21 cellular contexts compared by ENCODE assay signal in the genomic region with DNA sequence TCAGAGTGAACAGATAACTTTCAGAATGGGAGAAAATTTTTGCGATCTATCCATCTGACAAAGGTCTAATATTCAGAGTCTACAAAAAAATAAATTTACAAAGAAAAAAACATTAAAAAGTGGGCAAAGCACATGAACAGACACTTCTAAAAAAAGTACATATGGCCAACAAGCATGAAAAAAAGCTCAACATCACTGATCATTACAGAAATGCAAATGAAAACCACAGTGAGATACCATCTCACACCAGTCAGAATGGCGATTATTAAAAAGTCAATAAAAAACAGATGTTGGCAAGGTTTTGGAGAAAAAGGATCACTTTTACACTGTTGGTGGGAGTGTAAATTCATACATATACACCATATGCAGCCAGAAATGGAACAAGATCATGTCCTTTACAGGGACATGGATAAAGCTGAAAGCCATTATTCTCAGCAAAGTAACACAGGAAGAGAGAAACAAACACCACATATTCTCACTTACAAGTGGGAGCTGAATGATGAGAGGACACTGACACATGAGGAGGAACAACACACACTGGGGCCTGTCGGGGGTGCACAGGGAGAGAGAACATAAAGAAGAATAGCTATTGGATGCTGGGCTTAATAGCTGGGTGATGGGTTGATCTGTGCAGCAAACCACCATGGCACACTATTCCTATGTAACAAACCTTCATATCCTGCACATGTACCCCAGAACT. TPM values are rescaled to one million over a fixed set of nuclear protein-coding genes. Genes with fewer than 3 reads are reported as not detected.
DNase-seq lines count a peak whose midpoint lies in the region; ATAC-seq and TF ChIP-seq lines count a peak whose summit lies in the region.
"Had no signal": no experiment of that assay in that cellular context is flagged by ENCODE, and none has a peak within 500 bp of the region (broad histone marks: within the 10 kb centered on the region; RNA-seq: fewer than 3 reads in every experiment).

No MANE protein-coding gene starts in this region.

- H3K4me1 ChIP-seq in naive thymus-derived CD4-positive, alpha-beta T cell (ENCODE audit: control insufficient read depth in 2 of 2, insufficient read depth in 2 of 2, low read length in 2 of 2) = peaks cover 0 to 3% of the 10 kb centered on the region in 2 donors
- H3K4me1 ChIP-seq in sigmoid colon (no peaks in the 10 kb centered on the region), breast epithelium (no peaks in the 10 kb centered on the region)

- H3K27ac Mint-ChIP-seq in stimulated activated naive CD8-positive, alpha-beta T cell treated with anti-CD3 and anti-CD28 coated beads, Interleukin-15, Interleukin-2, amounts not matched to agents 100 ng/mL and 50 ng/mL, for 24 hours = peak overlapping the region; percentile 5
- H3K27ac Mint-ChIP-seq in naive thymus-derived CD4-positive, alpha-beta T cell = peak overlapping the region in 5 of 9 donors; percentile 5 to 84 (median 41)
- H3K27ac Mint-ChIP-seq: B cell, IgD-negative memory B cell had no signal

- CTCF ChIA-PET in naive thymus-derived CD4-positive, alpha-beta T cell (lab: Charles Lee) = interaction anchor here (2.2 kb wide), 1 partner anchor 854 kb away, joined by 6 read pairs; no protein-coding TSS in a partner anchor

- no peaks in the 10 kb centered on the region for H3K36me3 ChIP-seq in naive thymus-derived CD4-positive, alpha-beta T cell (ENCODE audit: control insufficient read depth in 2 of 3, insufficient read depth in 3 of 3, low read length in 3 of 3)
- H3K36me3 ChIP-seq in sigmoid colon (no peaks in the 10 kb centered on the region), breast epithelium (no peaks in the 10 kb centered on the region)

- POLR2A ChIA-PET in naive thymus-derived CD4-positive, alpha-beta T cell (lab: Charles Lee) = interaction anchor here (0.9 to 1.3 kb wide), 2 partner anchors 42 to 141 kb away, joined by 3 read pairs; partner anchors contain the start of gene ITM2A

- H3K27ac ChIP-seq in VCaP (peak overlapping the region; percentile 82), sigmoid colon (no peak overlapping the region), breast epithelium (no peak overlapping the region)
- no peak overlapping the region for H3K27ac ChIP-seq in naive thymus-derived CD4-positive, alpha-beta T cell (ENCODE audit: low read depth, low read length)
- H3K27ac ChIP-seq: HL-60 had no signal

- 82 to 87% methylated on average over 3 of the region's 3 CpGs for WGBS in sigmoid colon, 2 donors

- no peak overlapping the region for H3K4me3 ChIP-seq in naive thymus-derived CD4-positive, alpha-beta T cell (ENCODE audit: low read length)
- H3K4me3 ChIP-seq in sigmoid colon = no peak overlapping the region
- no peak overlapping the region for H3K4me3 ChIP-seq in breast epithelium

- H3K4me3 Mint-ChIP-seq in stimulated activated naive CD8-positive, alpha-beta T cell treated with anti-CD3 and anti-CD28 coated beads, Interleukin-15, Interleukin-2, amounts not matched to agents 100 ng/mL and 50 ng/mL, for 24 hours = no peak overlapping the region
- H3K4me3 Mint-ChIP-seq in naive thymus-derived CD4-positive, alpha-beta T cell = peak overlapping the region in 3 of 10 donors; percentile 0 to 35 (median 3)
- H3K4me3 Mint-ChIP-seq: B cell; CD4-positive, CD25-positive, alpha-beta regulatory T cell; IgD-negative memory B cell had no signal

- no peaks in the 10 kb centered on the region for H3K27me3 ChIP-seq in naive thymus-derived CD4-positive, alpha-beta T cell (ENCODE audit: control insufficient read depth in 2 of 2, insufficient read depth in 2 of 2, low read length in 2 of 2)
- no peaks in the 10 kb centered on the region for H3K27me3 ChIP-seq in sigmoid colon
- peaks cover 0 to 21% of the 10 kb centered on the region in 2 donors for H3K27me3 ChIP-seq in breast epithelium

- TF ChIP-seq POLR2A in sigmoid colon (IDR thresholded peaks at IDR 0.05) (no peak), breast epithelium (IDR thresholded peaks at IDR 0.05) (no peak)

- ATAC-seq in stimulated activated naive CD8-positive, alpha-beta T cell treated with anti-CD3 and anti-CD28 coated beads, Interleukin-15, Interleukin-2, amounts not matched to agents 100 U/mL and 50 U/mL, for 24 hours = no peak
- peak; percentile 29 for ATAC-seq in naive thymus-derived CD4-positive, alpha-beta T cell

- no peak for TF ChIP-seq EP300 in sigmoid colon (IDR thresholded peaks at IDR 0.05)

- peaks cover 27% of the 10 kb centered on the region for H3K4me1 Mint-ChIP-seq in stimulated activated naive CD8-positive, alpha-beta T cell treated with anti-CD3 and anti-CD28 coated beads, Interleukin-15, Interleukin-2, amounts not matched to agents 100 ng/mL and 50 ng/mL, for 24 hours (ENCODE audit: low read depth)
- peaks cover 19 to 53% (median 34%) of the 10 kb centered on the region in 7 donors for H3K4me1 Mint-ChIP-seq in naive thymus-derived CD4-positive, alpha-beta T cell

- intact Hi-C loops in naive thymus-derived CD4-positive, alpha-beta T cell (cut with micrococcal nuclease) = loop anchor here in 1 of 2 donors (10.0 kb wide), 1 partner anchor 654 kb away; no protein-coding TSS in a partner anchor
- intact Hi-C loops in sigmoid colon (cut with DNase I) = no loop called here
- intact Hi-C loops in breast epithelium (cut with DNase I; ENCODE audit: low total_unique reads) = no loop called here

- H3K36me3 Mint-ChIP-seq in stimulated activated naive CD8-positive, alpha-beta T cell treated with anti-CD3 and anti-CD28 coated beads, Interleukin-15, Interleukin-2, amounts not matched to agents 100 ng/mL and 50 ng/mL, for 24 hours (ENCODE audit: low read depth) = no peaks in the 10 kb centered on the region
- peaks cover 0 to 9% (median 0%) of the 10 kb centered on the region in 5 donors for H3K36me3 Mint-ChIP-seq in naive thymus-derived CD4-positive, alpha-beta T cell
- H3K36me3 Mint-ChIP-seq: CD4-positive, CD25-positive, alpha-beta regulatory T cell; IgD-negative memory B cell had no signal

- H3K9me3 Mint-ChIP-seq in stimulated activated naive CD8-positive, alpha-beta T cell treated with anti-CD3 and anti-CD28 coated beads, Interleukin-15, Interleukin-2, amounts not matched to agents 100 ng/mL and 50 ng/mL, for 24 hours = peaks cover 4% of the 10 kb centered on the region
- peaks cover 0 to 14% (median 4%) of the 10 kb centered on the region in 11 donors for H3K9me3 Mint-ChIP-seq in naive thymus-derived CD4-positive, alpha-beta T cell

- TF ChIP-seq CTCF in VCaP (conservative IDR thresholded peaks at IDR 0.05) (no peak), sigmoid colon (IDR thresholded peaks at IDR 0.05) (no peak), breast epithelium (IDR thresholded peaks at IDR 0.05) (no peak)

- no peak for DNase-seq in stimulated activated naive CD8-positive, alpha-beta T cell treated with anti-CD3 and anti-CD28 coated beads, Interleukin-15, Interleukin-2, amounts not matched to agents 100 U/mL and 50 U/mL, for 24 hours
- DNase-seq in naive thymus-derived CD4-positive, alpha-beta T cell = no peak
- DNase-seq in sigmoid colon = no peak
- no peak for DNase-seq in breast epithelium (ENCODE audit: low spot score in 2 of 2)
- DNase-seq in DMS79 treated with DMSO at 0.1 percent for 48 hours (lab: John Stamatoyannopoulos, UW) = no peak
- DNase-seq in stimulated activated naive CD4-positive, alpha-beta T cell (lab: John Stamatoyannopoulos, UW) = no peak
- DNase-seq: ACHN; CD4-positive, CD25-positive, alpha-beta regulatory T cell; DND-41; HCEC 1CT; NCI-H1105 treated with DMSO at 0.1 percent for 48 hours; NCI-H1694 treated with DMSO at 0.1 percent for 48 hours; NCI-H2107; NCI-H2227 treated with DMSO at 0.1 percent for 48 hours; NCI-H524 had no signal

- H3K27me3 Mint-ChIP-seq in stimulated activated naive CD8-positive, alpha-beta T cell treated with anti-CD3 and anti-CD28 coated beads, Interleukin-15, Interleukin-2, amounts not matched to agents 100 ng/mL and 50 ng/mL, for 24 hours = no peaks in the 10 kb centered on the region
- H3K27me3 Mint-ChIP-seq in naive thymus-derived CD4-positive, alpha-beta T cell = no peaks in the 10 kb centered on the region
- H3K27me3 Mint-ChIP-seq: B cell; CD4-positive, CD25-positive, alpha-beta regulatory T cell; IgD-negative memory B cell had no signal

- no peaks in the 10 kb centered on the region for H3K9me3 ChIP-seq in naive thymus-derived CD4-positive, alpha-beta T cell (ENCODE audit: control insufficient read depth in 2 of 3, low read length in 3 of 3)
- H3K9me3 ChIP-seq in sigmoid colon (no peaks in the 10 kb centered on the region), breast epithelium (peaks cover 0 to 6% of the 10 kb centered on the region in 2 donors)

RNA-seq across cellular contexts. Expression of gene ITM2A, which starts 41.6 kb away (rescaled TPM):
- total RNA-seq in naive thymus-derived CD4-positive, alpha-beta T cell = 100 to 1,000 TPM; 109 to 170 (median 154) TPM
- polyA plus RNA-seq in naive thymus-derived CD4-positive, alpha-beta T cell = 100 to 1,000 TPM; 639 to 837 TPM
- total RNA-seq in sigmoid colon = 10 to 100 TPM; 13.0 to 21.8 (median 20.0) TPM
- polyA plus RNA-seq in sigmoid colon = 10 to 100 TPM in 2 of 3 donors, 1 to 10 TPM in 1; 5.8 to 23.2 (median 16.2) TPM
- total RNA-seq in breast epithelium = 100 to 1,000 TPM in 1 of 3 donors, 10 to 100 TPM in 2; 63.6 to 149 (median 81.2) TPM
- total RNA-seq: LHCN-M2 had no signal
